Comparison of ENCODE assay signal across 16 cellular contexts in the genomic region with DNA sequence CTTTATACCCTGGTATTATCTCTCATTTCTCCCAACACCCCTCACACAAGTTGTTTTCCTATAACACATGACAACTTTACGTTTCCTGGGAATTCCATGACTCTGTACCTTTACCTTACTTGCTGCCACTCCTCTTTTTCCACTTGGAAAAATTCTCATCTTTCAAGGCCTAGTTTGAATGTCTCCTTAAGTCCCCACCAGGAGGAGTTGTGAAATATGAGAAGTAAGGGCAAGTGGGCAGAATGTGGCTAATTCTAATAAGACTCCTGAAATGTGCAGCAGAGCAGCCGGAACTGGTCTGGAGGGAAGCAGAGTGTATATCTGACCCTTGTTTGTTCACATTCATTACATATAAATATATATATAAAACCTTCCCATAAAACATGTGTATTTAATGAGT. TPM values are rescaled to one million over a fixed set of nuclear protein-coding genes. Genes with fewer than 3 reads are reported as not detected.
DNase-seq lines count a peak whose midpoint lies in the region; ATAC-seq and TF ChIP-seq lines count a peak whose summit lies in the region.
"Had no signal": no experiment of that assay in that cellular context is flagged by ENCODE, and none has a peak within 500 bp of the region (broad histone marks: within the 10 kb centered on the region; RNA-seq: fewer than 3 reads in every experiment).

No MANE protein-coding gene starts in this region.

- H3K27ac Mint-ChIP-seq in nephron = peak overlapping the region; percentile 9 to 60 (median 9)
- H3K27ac Mint-ChIP-seq: activated T-helper 2 cell treated with anti-CD3 and anti-CD28 coated beads, Interferon-gamma antibody, Interleukin-2, Interleukin-4, amounts not matched to agents 10 μg/mL and 5 μg/mL and 100 μg/mL, durations not matched to agents 14 hours and 24 hours and 36 hours; IgD-negative memory B cell had no signal

- intact Hi-C loops in PC-3 (cut with micrococcal nuclease) = no loop called here

- no peaks in the 10 kb centered on the region for H3K9me2 ChIP-seq in PC-3 (replicated peaks; ENCODE audit: low read length)

- H3K4me1 ChIP-seq in PC-3 (ENCODE audit: insufficient read depth, low read length) (no peaks in the 10 kb centered on the region), fibroblast of lung (ENCODE audit: control insufficient read depth, extremely low read depth, insufficient read depth, low read length) (no peaks in the 10 kb centered on the region)
- no peaks in the 10 kb centered on the region for H3K4me1 ChIP-seq in effector memory CD4-positive, alpha-beta T cell (ENCODE audit: control insufficient read depth, insufficient read depth, low read length, poor library complexity, severe bottlenecking)
- H3K4me1 ChIP-seq: vagina had no signal

- H3K4me3 ChIP-seq in PC-3 (ENCODE audit: low read length) (no peak overlapping the region), fibroblast of lung (replicated peaks in 1 of 4; ENCODE audit: control extremely low read depth in 1 of 4, insufficient read depth in 1 of 4, low read depth in 3 of 4, low read length in 4 of 4) (no peak overlapping the region)
- H3K4me3 ChIP-seq in effector memory CD4-positive, alpha-beta T cell (ENCODE audit: insufficient read depth, low read depth, low read length, poor library complexity, severe bottlenecking) = no peak overlapping the region
- H3K4me3 ChIP-seq: vagina had no signal

- TF ChIP-seq CTCF in PC-3 (conservative IDR thresholded peaks at IDR 0.05; ENCODE audit: low read depth, low read length) (0 out of 2 replicates have a peak, but pooled peaks have one; percentile 23), fibroblast of lung (conservative IDR thresholded peaks at IDR 0.05 in 1 of 2, IDR thresholded peaks at IDR 0.05 in 1 of 2; ENCODE audit: low read depth in 1 of 2, low read length in 2 of 2) (no peak), nephron (IDR thresholded peaks at IDR 0.05; ENCODE audit: unreplicated experiment in 3 of 3) (peak in 2 of 3 experiments; percentile 17 to 43)

- H4K20me1 ChIP-seq in PC-3 (ENCODE audit: low read length) (no peaks in the 10 kb centered on the region), fibroblast of lung (ENCODE audit: control insufficient read depth, extremely low read depth, insufficient read depth, low read length) (no peaks in the 10 kb centered on the region)

- H3K9ac ChIP-seq in PC-3 (ENCODE audit: low read length) (no peak overlapping the region), fibroblast of lung (ENCODE audit: insufficient read depth, low read length) (no peak overlapping the region)

- H3K27ac ChIP-seq in PC-3 (ENCODE audit: low read length) = no peak overlapping the region
- no peak overlapping the region for H3K27ac ChIP-seq in fibroblast of lung (ENCODE audit: insufficient read depth, low read length)
- no peak overlapping the region for H3K27ac ChIP-seq in effector memory CD4-positive, alpha-beta T cell (ENCODE audit: insufficient read depth, low read length, poor library complexity, severe bottlenecking)

- no peaks in the 10 kb centered on the region for H3F3A ChIP-seq in PC-3 (ENCODE audit: low read length, unreplicated experiment)

- H3K9me3 ChIP-seq in PC-3 (ENCODE audit: low read length) (no peaks in the 10 kb centered on the region), fibroblast of lung (ENCODE audit: control insufficient read depth, insufficient read depth, low read depth, low read length) (no peaks in the 10 kb centered on the region)
- no peaks in the 10 kb centered on the region for H3K9me3 ChIP-seq in effector memory CD4-positive, alpha-beta T cell (ENCODE audit: control insufficient read depth, low read length)
- H3K9me3 ChIP-seq: vagina had no signal

- no peak overlapping the region for H3K4me3 Mint-ChIP-seq in nephron
- H3K4me3 Mint-ChIP-seq: IgD-negative memory B cell had no signal

- CTCF ChIA-PET in PC-3 (lab: Charles Lee) = no interaction called here

- peaks cover 5% of the 10 kb centered on the region for H3K4me1 Mint-ChIP-seq in nephron
- H3K4me1 Mint-ChIP-seq: IgD-negative memory B cell had no signal

- BruUV-seq in PC-3 (replicated peaks; lab: Mats Ljungman, UMichigan) = no TSS peak

- ATAC-seq in PC-3 = peak; percentile 33; the same call in 1 of the 2 replicates
- no peak for ATAC-seq in HG03108 (IDR thresholded peaks at IDR 0.05; ENCODE audit: unreplicated experiment)

- H3K4me2 ChIP-seq in PC-3 (ENCODE audit: low read length) (no peak overlapping the region), fibroblast of lung (ENCODE audit: extremely low read depth, insufficient read depth, low read length) (no peak overlapping the region)

- POLR2A ChIA-PET in PC-3 (lab: Charles Lee; ENCODE audit: unreplicated experiment) = interaction anchor here (0.7 kb wide), 1 partner anchor 303 kb away, joined by 5 read pairs; no protein-coding TSS in a partner anchor

- no peaks in the 10 kb centered on the region for H3K27me3 ChIP-seq in PC-3 (ENCODE audit: low read length)
- no peaks in the 10 kb centered on the region for H3K27me3 ChIP-seq in fibroblast of lung (ENCODE audit: control insufficient read depth, insufficient read depth, low read length)
- no peaks in the 10 kb centered on the region for H3K27me3 ChIP-seq in effector memory CD4-positive, alpha-beta T cell (replicated peaks; ENCODE audit: control insufficient read depth, insufficient read depth, low read length, poor library complexity, severe bottlenecking)
- H3K27me3 ChIP-seq: vagina had no signal

- H3K79me2 ChIP-seq in PC-3 (ENCODE audit: low read length) (no peaks in the 10 kb centered on the region), fibroblast of lung (ENCODE audit: control insufficient read depth, insufficient read depth, low read length) (no peaks in the 10 kb centered on the region)

- DNase-seq in EH (ENCODE audit: low read depth) (peak; percentile 35), PC-3 (no peak), fibroblast of lung (ENCODE audit: low read depth in 2 of 2) (peak; percentile 36 to 50), NOMO-1 treated with dmso at 0.1 percent for 144 hours (lab: John Stamatoyannopoulos, UW; ENCODE audit: unreplicated experiment) (no peak)
- DNase-seq in effector memory CD4-positive, alpha-beta T cell = no peak
- no peak for DNase-seq in stimulated activated CD4-positive, alpha-beta T cell treated with anti-CD3 and anti-CD28 coated beads, Interleukin-4, amount 100 ng/mL, for 1 hour
- DNase-seq: DND-41; NCI-H1417; NCI-H526 treated with DMSO at 0.1 percent for 48 hours; stimulated activated CD4-positive, alpha-beta T cell treated with anti-CD3 and anti-CD28 coated beads, Interleukin-1b, Interleukin-23, amount 100 ng/mL, for 48 hours; T-helper 9 cell had no signal

- H3K36me3 ChIP-seq in PC-3 (ENCODE audit: low read depth, low read length) (no peaks in the 10 kb centered on the region), fibroblast of lung (ENCODE audit: control insufficient read depth, insufficient read depth, low read length) (no peaks in the 10 kb centered on the region)
- H3K36me3 ChIP-seq in effector memory CD4-positive, alpha-beta T cell (ENCODE audit: control insufficient read depth, insufficient read depth, low read length) = no peaks in the 10 kb centered on the region
- H3K36me3 ChIP-seq: vagina had no signal

- H3K9me3 Mint-ChIP-seq in nephron = no peaks in the 10 kb centered on the region
- H3K9me3 Mint-ChIP-seq: activated T-helper 2 cell treated with anti-CD3 and anti-CD28 coated beads, Interferon-gamma antibody, Interleukin-2, Interleukin-4, amounts not matched to agents 10 μg/mL and 5 μg/mL and 100 μg/mL, durations not matched to agents 14 hours and 24 hours and 36 hours; IgD-negative memory B cell had no signal

- no peak overlapping the region for H2AFZ ChIP-seq in PC-3 (ENCODE audit: low read length)
- H2AFZ ChIP-seq in fibroblast of lung (ENCODE audit: low read length) = no peak overlapping the region

- no peaks in the 10 kb centered on the region for H3K27me3 Mint-ChIP-seq in nephron (ENCODE audit: low read depth)
- H3K27me3 Mint-ChIP-seq: IgD-negative memory B cell had no signal

- H3K36me3 Mint-ChIP-seq in nephron (ENCODE audit: low read depth) = peaks cover 7% of the 10 kb centered on the region
- H3K36me3 Mint-ChIP-seq: IgD-negative memory B cell had no signal

RNA-seq across cellular contexts. Expression of a gene that starts 39.7 kb away (rescaled TPM):
- total RNA-seq in PC-3 (2014; rRNA removed) (31.8 and 36.3 TPM in 2 replicates), fibroblast of lung (5.1 and 9.9 TPM in 2 replicates)
- polyA plus RNA-seq in fibroblast of lung = 7.5 and 18.3 TPM in 2 replicates
- polyA plus RNA-seq in fibroblast of lung (2012) = 4.0 and 12.2 TPM in 2 replicates
- 42.6 and 118 TPM in 2 replicates for polyA minus RNA-seq in fibroblast of lung (ENCODE audit: low replicate concordance)

Comparison
In these comparisons a context has a peak if more than half of its experiments do, and no peak if none do; other contexts are left out.
1. DNase-seq: peak in EH (single experiment) and fibroblast of lung (2 of 2); none in PC-3 (single experiment), effector memory CD4-positive, alpha-beta T cell (0 of 3), stimulated activated CD4-positive, alpha-beta T cell treated with anti-CD3 and anti-CD28 coated beads, Interleukin-4, amount 100 ng/mL, for 1 hour (single experiment) and NOMO-1 treated with dmso at 0.1 percent for 144 hours (single experiment).
2. CTCF ChIP-seq: peak in PC-3 (single experiment) and nephron (2 of 3); none in fibroblast of lung (0 of 2).